ENCODE assay signal across 1 cellular context in genomic region chr19:31356587-31357314, GRCh38.
A peak's percentile ranks its signal among the peaks of the same experiment; 100 is the strongest.
TF ChIP-seq lines count a peak whose summit lies in the region.

No MANE protein-coding gene starts in this region.

TF ChIP-seq in H1, 55 proteins besides CTCF, POLR2A, EP300 and RAD21:
- TF ChIP-seq RNF2 (IDR thresholded peaks at IDR 0.05; ENCODE audit: borderline replicate concordance, low read depth, low read length, missing control alignments, poor library complexity, severe bottlenecking) (no peak), KDM1A (IDR thresholded peaks at IDR 0.05; ENCODE audit: borderline replicate concordance, low read length) (peak; percentile 50; the same call in 1 of the 2 replicates), GABPA (IDR thresholded peaks at IDR 0.05; ENCODE audit: borderline replicate concordance, insufficient read depth, low read length) (no peak), SP2 (IDR thresholded peaks at IDR 0.05; ENCODE audit: low read length) (no peak), SUZ12 (IDR thresholded peaks at IDR 0.05; ENCODE audit: low read length) (no peak), ASH2L (IDR thresholded peaks at IDR 0.05; ENCODE audit: low read length) (peak; percentile 61), CBX8 (IDR thresholded peaks at IDR 0.05; ENCODE audit: borderline replicate concordance, low read depth, low read length) (no peak), E2F6 (IDR thresholded peaks at IDR 0.05) (peak; percentile 48), FOSL1 (IDR thresholded peaks at IDR 0.05; ENCODE audit: insufficient read depth, low read depth, low read length) (peak; percentile 26; the same call in 1 of the 2 replicates), RXRA (IDR thresholded peaks at IDR 0.05; ENCODE audit: insufficient read depth, low read depth, low read length) (0 out of 2 replicates have a peak, but pooled peaks have one; percentile 39), JUND (IDR thresholded peaks at IDR 0.05; ENCODE audit: low read length) (no peak), ATF2 (IDR thresholded peaks at IDR 0.05; ENCODE audit: low read length) (no peak), TBP (IDR thresholded peaks at IDR 0.05; ENCODE audit: low read depth, low read length) (no peak), YY1 (IDR thresholded peaks at IDR 0.05; ENCODE audit: low read depth, low read length) (0 out of 2 replicates have a peak, but pooled peaks have one; percentile 9), KDM4A (IDR thresholded peaks at IDR 0.05; ENCODE audit: low read depth, low read length, severe bottlenecking) (no peak), ATF3 (IDR thresholded peaks at IDR 0.05; ENCODE audit: insufficient read depth, low read depth, low read length) (0 out of 2 replicates have a peak, but pooled peaks have one; percentile 4), HDAC2 (IDR thresholded peaks at IDR 0.05; ENCODE audit: borderline replicate concordance in 1 of 2, low read depth in 2 of 2, low read length in 2 of 2) (peak in 1 of 2 experiments; percentile 65; a peak in 1 of 4 replicates), BACH1 (IDR thresholded peaks at IDR 0.05; ENCODE audit: low read length) (no peak), EZH2 (IDR thresholded peaks at IDR 0.05; ENCODE audit: low read depth, low read length, severe bottlenecking) (no peak), SIN3A (conservative IDR thresholded peaks at IDR 0.05 in 1 of 2, IDR thresholded peaks at IDR 0.05 in 1 of 2; ENCODE audit: low read depth in 1 of 2, low read length in 2 of 2) (no peak), RBBP5 (IDR thresholded peaks at IDR 0.05; ENCODE audit: borderline replicate concordance, low read depth, low read length) (no peak), TAF7 (optimal IDR thresholded peaks at IDR 0.05; ENCODE audit: borderline replicate concordance, low read depth, low read length) (no peak)
